8 cellular contexts compared by ENCODE assay signal in genomic region chr6:90397929-90398674, GRCh38.
DNase-seq lines count a peak whose midpoint lies in the region; ATAC-seq, FAIRE-seq and TF ChIP-seq lines count a peak whose summit lies in the region.

No MANE protein-coding gene starts in this region.

- H2AFZ ChIP-seq in fibroblast of lung (ENCODE audit: low read length) = no peak overlapping the region

- FAIRE-seq in H54 (lab: Jason Lieb, UNC) = no peak

- ATAC-seq in GM21825 (IDR thresholded peaks at IDR 0.05; ENCODE audit: unreplicated experiment) = no peak

- H3K36me3 ChIP-seq in fibroblast of lung (ENCODE audit: control insufficient read depth, insufficient read depth, low read length) = no peaks in the 10 kb centered on the region

- H3K4me3 ChIP-seq in fibroblast of lung (replicated peaks in 1 of 4; ENCODE audit: control extremely low read depth in 1 of 4, insufficient read depth in 1 of 4, low read depth in 3 of 4, low read length in 4 of 4) = no peak overlapping the region

- H3K9ac ChIP-seq in fibroblast of lung (ENCODE audit: insufficient read depth, low read length) = no peak overlapping the region

- no peaks in the 10 kb centered on the region for H4K20me1 ChIP-seq in fibroblast of lung (ENCODE audit: control insufficient read depth, extremely low read depth, insufficient read depth, low read length)

- no peak overlapping the region for H3K4me2 ChIP-seq in fibroblast of lung (ENCODE audit: extremely low read depth, insufficient read depth, low read length)

- no peak overlapping the region for H3K27ac ChIP-seq in fibroblast of lung (ENCODE audit: insufficient read depth, low read length)

- no peaks in the 10 kb centered on the region for H3K9me3 ChIP-seq in fibroblast of lung (ENCODE audit: control insufficient read depth, insufficient read depth, low read depth, low read length)

- no peak for TF ChIP-seq POLR2A in H54 (IDR thresholded peaks at IDR 0.05; ENCODE audit: low read depth, low read length)

- TF ChIP-seq CTCF in fibroblast of lung (conservative IDR thresholded peaks at IDR 0.05 in 1 of 2, IDR thresholded peaks at IDR 0.05 in 1 of 2; ENCODE audit: low read depth in 1 of 2, low read length in 2 of 2) = no peak

- no peaks in the 10 kb centered on the region for H3K79me2 ChIP-seq in fibroblast of lung (ENCODE audit: control insufficient read depth, insufficient read depth, low read length)

- peaks cover 7% of the 10 kb centered on the region for H3K27me3 ChIP-seq in fibroblast of lung (ENCODE audit: control insufficient read depth, insufficient read depth, low read length)

- DNase-seq in NCI-H82 (lab: John Stamatoyannopoulos, UW) (peak; percentile 38), NCI-H82 treated with DMSO at 0.1 percent for 48 hours (lab: John Stamatoyannopoulos, UW; ENCODE audit: unreplicated experiment) (no peak), fibroblast of lung (ENCODE audit: low read depth in 2 of 2) (peak; percentile 6 to 40), H54 (ENCODE audit: insufficient read length, low spot score) (no peak), NCI-H2107 treated with DMSO at 0.1 percent for 48 hours (lab: John Stamatoyannopoulos, UW; ENCODE audit: unreplicated experiment) (no peak)
- peak; percentile 52 to 91 for DNase-seq in activated CD4-positive, alpha-beta T cell treated with anti-CD3 and anti-CD28 coated beads, Interleukin-2, amount 50 U/mL, for 24 hours (ENCODE audit: low read depth in 1 of 2, low spot score in 1 of 2)
- DNase-seq in stimulated activated CD8-positive, alpha-beta memory T cell treated with anti-CD3 and anti-CD28 coated beads, Interleukin-7, amount 100 ng/mL, for 24 hours (ENCODE audit: low read depth) = peak; percentile 69

- H3K4me1 ChIP-seq in fibroblast of lung (ENCODE audit: control insufficient read depth, extremely low read depth, insufficient read depth, low read length) = no peaks in the 10 kb centered on the region

Comparison
In these comparisons a context has a peak if more than half of its experiments do, and no peak if none do; other contexts are left out.
1. DNase-seq: peak in NCI-H82 (single experiment), activated CD4-positive, alpha-beta T cell treated with anti-CD3 and anti-CD28 coated beads, Interleukin-2, amount 50 U/mL, for 24 hours (2 of 2), fibroblast of lung (2 of 2) and stimulated activated CD8-positive, alpha-beta memory T cell treated with anti-CD3 and anti-CD28 coated beads, Interleukin-7, amount 100 ng/mL, for 24 hours (single experiment); none in NCI-H82 treated with DMSO at 0.1 percent for 48 hours (single experiment), H54 (single experiment) and NCI-H2107 treated with DMSO at 0.1 percent for 48 hours (single experiment).